In genomic region chr21:16280731-16281130, GRCh38 we compare ENCODE assay signal across 12 cellular contexts.
DNase-seq lines count a peak whose midpoint lies in the region; ATAC-seq and TF ChIP-seq lines count a peak whose summit lies in the region.
"Had no signal": no experiment of that assay in that cellular context is flagged by ENCODE, and none has a peak within 500 bp of the region (broad histone marks: within the 10 kb centered on the region; RNA-seq: fewer than 3 reads in every experiment).

No MANE protein-coding gene starts in this region.

- peaks cover 5% of the 10 kb centered on the region for H3F3A ChIP-seq in smooth muscle cell (ENCODE audit: low read depth)

- TF ChIP-seq CTCF in HEK293 (tag by site-specific recombination; IDR thresholded peaks at IDR 0.05) (no peak), coronary artery (IDR thresholded peaks at IDR 0.05) (no peak), right lobe of liver (IDR thresholded peaks at IDR 0.05) (no peak), smooth muscle cell (IDR thresholded peaks at IDR 0.05; ENCODE audit: borderline replicate concordance, insufficient read depth, poor library complexity, severe bottlenecking) (no peak), Caco-2 (IDR thresholded peaks at IDR 0.05; ENCODE audit: insufficient read depth in 1 of 2, low read depth in 1 of 2, low read length in 1 of 2, severe bottlenecking in 1 of 2, unreplicated experiment in 1 of 2) (no peak)

- H3K27ac ChIP-seq in HEK293 (ENCODE audit: extremely low read depth, low read depth, low read length), result peak overlapping the region; percentile 66
- peak overlapping the region; percentile 8 to 75 for H3K27ac ChIP-seq in coronary artery
- H3K27ac ChIP-seq in right lobe of liver, result peak overlapping the region; percentile 14 to 38 (median 35)
- peak overlapping the region; percentile 20 for H3K27ac ChIP-seq in smooth muscle cell (ENCODE audit: low read depth)

- POLR2A ChIA-PET in HEK293 (lab: Yijun Ruan, JAX) (no interaction called here), Caco-2 (lab: Charles Lee) (no interaction called here)

- BruUV-seq in Caco-2 (replicated peaks; lab: Mats Ljungman, UMichigan), result no TSS peak

- CTCF ChIA-PET in HEK293 (lab: Yijun Ruan, JAX) (no interaction called here), Caco-2 (lab: Charles Lee) (no interaction called here)

- H3K4me3 ChIP-seq in HEK293 (ENCODE audit: low read depth, low read length), result no peak overlapping the region
- peak overlapping the region; percentile 52 for H3K4me3 ChIP-seq in coronary artery
- peak overlapping the region in 1 of 3 donors; percentile 5 for H3K4me3 ChIP-seq in right lobe of liver
- H3K4me3 ChIP-seq in smooth muscle cell, result peak overlapping the region; percentile 23
- H3K4me3 ChIP-seq in Caco-2 (ENCODE audit: low read depth, low read length), result no peak overlapping the region

- peak overlapping the region; percentile 82 for H2AFZ ChIP-seq in smooth muscle cell (ENCODE audit: low read depth)

- no peaks in the 10 kb centered on the region for H4K20me1 ChIP-seq in smooth muscle cell (ENCODE audit: low read depth)

- no peaks in the 10 kb centered on the region for H3K36me3 ChIP-seq in HEK293 (ENCODE audit: control insufficient read depth in 2 of 2, insufficient read depth in 1 of 2, low read length in 2 of 2)
- H3K36me3 ChIP-seq in right lobe of liver, result no peaks in the 10 kb centered on the region
- no peaks in the 10 kb centered on the region for H3K36me3 ChIP-seq in smooth muscle cell (ENCODE audit: low read depth)
- no peaks in the 10 kb centered on the region for H3K36me3 ChIP-seq in Caco-2 (ENCODE audit: control insufficient read depth, insufficient read depth, low read length)

- H3K4me1 ChIP-seq in HEK293 (ENCODE audit: control insufficient read depth, insufficient read depth, low read length) (peaks cover 28% of the 10 kb centered on the region), right lobe of liver (peaks cover 0 to 18% (median 4%) of the 10 kb centered on the region in 4 donors), smooth muscle cell (ENCODE audit: low read depth) (no peaks in the 10 kb centered on the region), Caco-2 (no peaks in the 10 kb centered on the region)

- no peak overlapping the region for H3K4me3 Mint-ChIP-seq in effector memory CD8-positive, alpha-beta T cell
- H3K4me3 Mint-ChIP-seq in Caco-2 (ENCODE audit: unreplicated experiment), result no peak overlapping the region
- H3K4me3 Mint-ChIP-seq: CD4-positive, alpha-beta T cell had no signal

- H3K27me3 Mint-ChIP-seq in effector memory CD8-positive, alpha-beta T cell, result no peaks in the 10 kb centered on the region
- H3K27me3 Mint-ChIP-seq in Caco-2 (ENCODE audit: insufficient read depth, unreplicated experiment), result peaks cover 3% of the 10 kb centered on the region
- H3K27me3 Mint-ChIP-seq: CD4-positive, alpha-beta T cell had no signal

- no peak overlapping the region for H3K9ac ChIP-seq in smooth muscle cell (ENCODE audit: low read depth)

- no peaks in the 10 kb centered on the region for H3K27me3 ChIP-seq in right lobe of liver
- no peaks in the 10 kb centered on the region for H3K27me3 ChIP-seq in smooth muscle cell (ENCODE audit: low read depth)
- H3K27me3 ChIP-seq in Caco-2 (replicated peaks; ENCODE audit: control insufficient read depth, insufficient read depth, low read length), result no peaks in the 10 kb centered on the region

- TF ChIP-seq POLR2A in right lobe of liver (IDR thresholded peaks at IDR 0.05) (no peak), GM18505 (IDR thresholded peaks at IDR 0.05; ENCODE audit: borderline replicate concordance, extremely low read depth, insufficient read depth, insufficient read length) (no peak)

- 16% methylated on average over 2 of the region's 2 CpGs for WGBS in right lobe of liver (ENCODE audit: insufficient coverage, low coverage, low lambda C conversion rate, missing lambda C conversion rate)
- WGBS in smooth muscle cell (ENCODE audit: low lambda C conversion rate), result 29% methylated on average over 2 of the region's 2 CpGs

- no peaks in the 10 kb centered on the region for H3K9me3 ChIP-seq in HEK293 (ENCODE audit: control insufficient read depth, insufficient read depth, low read depth, low read length)
- no peaks in the 10 kb centered on the region for H3K9me3 ChIP-seq in right lobe of liver
- no peaks in the 10 kb centered on the region for H3K9me3 ChIP-seq in smooth muscle cell (replicated peaks; ENCODE audit: low read depth)
- no peaks in the 10 kb centered on the region for H3K9me3 ChIP-seq in Caco-2

- H3K9me3 Mint-ChIP-seq in effector memory CD8-positive, alpha-beta T cell, result peaks cover 0 to 5% of the 10 kb centered on the region in 2 donors
- H3K9me3 Mint-ChIP-seq in Caco-2 (ENCODE audit: unreplicated experiment), result no peaks in the 10 kb centered on the region
- H3K9me3 Mint-ChIP-seq: CD4-positive, alpha-beta T cell had no signal

- no peak overlapping the region for H3K27ac Mint-ChIP-seq in effector memory CD8-positive, alpha-beta T cell
- no peak overlapping the region for H3K27ac Mint-ChIP-seq in Caco-2 (ENCODE audit: unreplicated experiment)
- H3K27ac Mint-ChIP-seq: CD4-positive, alpha-beta T cell had no signal

- H3K36me3 Mint-ChIP-seq in effector memory CD8-positive, alpha-beta T cell (ENCODE audit: insufficient read depth), result no peaks in the 10 kb centered on the region
- H3K36me3 Mint-ChIP-seq in Caco-2 (ENCODE audit: insufficient read depth, unreplicated experiment), result no peaks in the 10 kb centered on the region

- no peaks in the 10 kb centered on the region for H3K79me2 ChIP-seq in smooth muscle cell (ENCODE audit: low read depth)

- peak overlapping the region; percentile 81 for H3K4me2 ChIP-seq in smooth muscle cell

- DNase-seq in coronary artery (ENCODE audit: low spot score), result no peak
- DNase-seq in right lobe of liver, result no peak
- DNase-seq in smooth muscle cell (lab: John Stamatoyannopoulos, UW; ENCODE audit: unreplicated experiment), result no peak
- no peak for DNase-seq in effector memory CD8-positive, alpha-beta T cell
- no peak for DNase-seq in Caco-2
- DNase-seq: CD4-positive, alpha-beta T cell; KG1; stimulated activated CD4-positive, alpha-beta T cell treated with anti-CD3 and anti-CD28 coated beads, Interleukin-4, amount 100 ng/mL, for 4 hours had no signal

- intact Hi-C loops in right lobe of liver (cut with DNase I), result no loop called here
- intact Hi-C loops in Caco-2 (cut with micrococcal nuclease; ENCODE audit: unreplicated experiment), result no loop called here

- H3K4me1 Mint-ChIP-seq in effector memory CD8-positive, alpha-beta T cell (ENCODE audit: low read depth in 2 of 2), result no peaks in the 10 kb centered on the region
- peaks cover 7% of the 10 kb centered on the region for H3K4me1 Mint-ChIP-seq in Caco-2 (ENCODE audit: low read depth, unreplicated experiment)

- ATAC-seq in right lobe of liver (peak; percentile 55 to 77 (median 60)), GM18505 (IDR thresholded peaks at IDR 0.05; ENCODE audit: unreplicated experiment) (no peak), GM21381 (IDR thresholded peaks at IDR 0.05; ENCODE audit: unreplicated experiment) (no peak)
- no peak for ATAC-seq in effector memory CD8-positive, alpha-beta T cell (replicated peaks)
- ATAC-seq: SK-N-SH treated with all-trans-retinoic acid at 6 μM for 48 hours had no signal

TF ChIP-seq in HEK293, 187 proteins besides CTCF, POLR2A, EP300 and RAD21:
- TF ChIP-seq ZSCAN16 (tag by site-specific recombination; IDR thresholded peaks at IDR 0.05) (no peak), GLI4 (tag by site-specific recombination; IDR thresholded peaks at IDR 0.05) (no peak), ZNF121 (tag by site-specific recombination; IDR thresholded peaks at IDR 0.05) (no peak), BCL11A (tag by site-specific recombination; IDR thresholded peaks at IDR 0.05; ENCODE audit: low read depth) (no peak), ZNF791 (tag by site-specific recombination; IDR thresholded peaks at IDR 0.05) (no peak)
TF ChIP-seq in HEK293: peak in this region for 0.

Comparison
In these comparisons a context has a peak if more than half of its experiments do, and no peak if none do; other contexts are left out.
1. H3K4me3 ChIP-seq: peak in coronary artery (single experiment) and smooth muscle cell (single experiment); none in HEK293 (single experiment) and Caco-2 (single experiment).
2. ATAC-seq: peak in right lobe of liver (4 of 4); none in GM18505 (single experiment), effector memory CD8-positive, alpha-beta T cell (single experiment) and GM21381 (single experiment).
3. Peak in every context shown above with its lines, with median percentiles within 50 percentile points of each other: H3K27ac ChIP-seq.